In genomic region chr7:17371656-17372524, GRCh38 we compare ENCODE assay signal across 11 cellular contexts.
DNase-seq lines count a peak whose midpoint lies in the region; ATAC-seq, FAIRE-seq and TF ChIP-seq lines count a peak whose summit lies in the region.
"Had no signal": no experiment of that assay in that cellular context is flagged by ENCODE, and none has a peak within 500 bp of the region (broad histone marks: within the 10 kb centered on the region; RNA-seq: fewer than 3 reads in every experiment).

No MANE protein-coding gene starts in this region.

- no peak for FAIRE-seq in HepG2 (lab: Jason Lieb, UNC)

- H3K9me3 ChIP-seq in body of pancreas (no peaks in the 10 kb centered on the region), HepG2 (ENCODE audit: low read length) (no peaks in the 10 kb centered on the region)

- TF ChIP-seq CTCF in body of pancreas (IDR thresholded peaks at IDR 0.05) (no peak), HepG2 (CRISPR knock-in tag; IDR thresholded peaks at IDR 0.05) (no peak), WTC11 (IDR thresholded peaks at IDR 0.05) (no peak), endothelial cell (IDR thresholded peaks at IDR 0.05; ENCODE audit: unreplicated experiment) (no peak)

- H3K9me3 Mint-ChIP-seq in WTC11 (no peaks in the 10 kb centered on the region), endothelial cell (ENCODE audit: unreplicated experiment) (no peaks in the 10 kb centered on the region)
- H3K9me3 Mint-ChIP-seq: brain; CD4-positive, alpha-beta T cell had no signal

- no peak overlapping the region for H3K4me2 ChIP-seq in HepG2 (ENCODE audit: low read depth, low read length)
- H3K4me2 ChIP-seq: KMS-11 had no signal

- POLR2A ChIA-PET in HepG2 (lab: Yijun Ruan, JAX), result no interaction called here
- POLR2A ChIA-PET in WTC11 (lab: Charles Lee), result no interaction called here

- no TSS peak for BruUV-seq in HepG2 (replicated peaks; lab: Mats Ljungman, UMichigan)

- no peaks in the 10 kb centered on the region for H3K27me3 Mint-ChIP-seq in WTC11 (ENCODE audit: low read depth)
- H3K27me3 Mint-ChIP-seq in endothelial cell (ENCODE audit: unreplicated experiment), result no peaks in the 10 kb centered on the region
- H3K27me3 Mint-ChIP-seq: brain; CD4-positive, alpha-beta T cell had no signal

- peaks cover 6% of the 10 kb centered on the region; the same call in 1 of the 2 replicates for H3K4me1 Mint-ChIP-seq in WTC11
- H3K4me1 Mint-ChIP-seq in endothelial cell (ENCODE audit: unreplicated experiment), result peaks cover 2% of the 10 kb centered on the region

- H4K20me1 ChIP-seq in HepG2 (ENCODE audit: insufficient read depth, low read length), result no peaks in the 10 kb centered on the region

- CTCF ChIA-PET in HepG2 (lab: Yijun Ruan, JAX; ENCODE audit: low intra/inter-chr PET ratio, low total read pairs) (no interaction called here), WTC11 (lab: Charles Lee) (no interaction called here)

- no peaks in the 10 kb centered on the region for H3K79me2 ChIP-seq in HepG2 (ENCODE audit: insufficient read depth, low read length)

- no peak for TF ChIP-seq POLR2A in body of pancreas (IDR thresholded peaks at IDR 0.05)
- TF ChIP-seq POLR2A in HepG2 (IDR thresholded peaks at IDR 0.05; ENCODE audit: insufficient read depth in 1 of 2, low read depth in 2 of 2, low read length in 2 of 2), result no peak

- H3K36me3 Mint-ChIP-seq in WTC11 (no peaks in the 10 kb centered on the region), endothelial cell (ENCODE audit: low read depth, unreplicated experiment) (no peaks in the 10 kb centered on the region)
- H3K36me3 Mint-ChIP-seq: brain had no signal

- H3K27ac Mint-ChIP-seq in WTC11 (no peak overlapping the region), endothelial cell (ENCODE audit: unreplicated experiment) (no peak overlapping the region)
- H3K27ac Mint-ChIP-seq: CD4-positive, alpha-beta T cell had no signal

- intact Hi-C loops in left ventricle myocardium superior (cut with micrococcal nuclease), result no loop called here
- intact Hi-C loops in Right ventricle myocardium superior (cut with DNase I), result no loop called here
- intact Hi-C loops in body of pancreas (cut with DNase I), result no loop called here
- intact Hi-C loops in HepG2 (cut with micrococcal nuclease; ENCODE audit: unreplicated experiment), result no loop called here

- 55 to 61% methylated on average over 3 of the region's 3 CpGs for WGBS in body of pancreas, 2 donors
- WGBS in HepG2 (ENCODE audit: low lambda C conversion rate), result 20% methylated on average over 3 of the region's 3 CpGs

- no peak for DNase-seq in left ventricle myocardium superior
- DNase-seq in Right ventricle myocardium superior, result no peak
- no peak for DNase-seq in body of pancreas
- DNase-seq in HepG2 (ENCODE audit: low spot score), result peak; percentile 17
- no peak for DNase-seq in WTC11 (ENCODE audit: low spot score)
- no peak for DNase-seq in endothelial cell (ENCODE audit: low spot score)
- no peak for DNase-seq in stimulated activated naive CD8-positive, alpha-beta T cell treated with anti-CD3 and anti-CD28 coated beads, Interleukin-15, Interleukin-2, amounts not matched to agents 100 U/mL and 50 U/mL, for 24 hours
- DNase-seq: CD4-positive, alpha-beta T cell had no signal

- H3K36me3 ChIP-seq in body of pancreas (replicated peaks in 1 of 2; ENCODE audit: insufficient read depth in 1 of 2, low read depth in 2 of 2), result no peaks in the 10 kb centered on the region
- no peaks in the 10 kb centered on the region for H3K36me3 ChIP-seq in HepG2 (replicated peaks in 1 of 2; ENCODE audit: control insufficient read depth in 1 of 2, insufficient read depth in 2 of 2, low read length in 2 of 2)

- ATAC-seq in left ventricle myocardium superior (peak; percentile 39), Right ventricle myocardium superior (ENCODE audit: poor library complexity) (no peak), body of pancreas (peak; percentile 33), HepG2 (no peak), GM21423 (IDR thresholded peaks at IDR 0.05; ENCODE audit: unreplicated experiment) (no peak), WTC11 (no peak)
- ATAC-seq in stimulated activated naive CD8-positive, alpha-beta T cell treated with anti-CD3 and anti-CD28 coated beads, Interleukin-15, Interleukin-2, amounts not matched to agents 100 U/mL and 50 U/mL, for 24 hours, result no peak

- no peak for TF ChIP-seq RAD21 in HepG2 (CRISPR knock-in tag; IDR thresholded peaks at IDR 0.05)

- no peak overlapping the region for H2AFZ ChIP-seq in HepG2 (ENCODE audit: low read length)

- in situ Hi-C loops in HepG2 (cut with HindIII; ENCODE audit: extremely low pct_ligation_motif_present, low pct_unique_long_range_greater_than_20kb), result no loop called here

- peaks cover 13% of the 10 kb centered on the region for H3K4me1 ChIP-seq in body of pancreas
- H3K4me1 ChIP-seq in HepG2 (ENCODE audit: insufficient read depth, low read length), result no peaks in the 10 kb centered on the region

- H3K27me3 ChIP-seq in body of pancreas (no peaks in the 10 kb centered on the region), HepG2 (ENCODE audit: control insufficient read depth in 1 of 2, insufficient read depth in 2 of 2, low read length in 2 of 2) (no peaks in the 10 kb centered on the region)

- H3K4me3 Mint-ChIP-seq in WTC11 (no peak overlapping the region), endothelial cell (ENCODE audit: unreplicated experiment) (no peak overlapping the region)
- H3K4me3 Mint-ChIP-seq: brain; CD4-positive, alpha-beta T cell had no signal

- H3K9ac ChIP-seq in HepG2 (ENCODE audit: insufficient read depth, low read depth, low read length), result no peak overlapping the region
- H3K9ac ChIP-seq: KMS-11 had no signal

- TF ChIP-seq EP300 in HepG2 (IDR thresholded peaks at IDR 0.05; ENCODE audit: low read depth in 2 of 2, low read length in 2 of 2) (no peak), HepG2 (CRISPR knock-in tag; IDR thresholded peaks at IDR 0.05; ENCODE audit: borderline replicate concordance) (no peak)

- no peak overlapping the region for H3K4me3 ChIP-seq in body of pancreas
- H3K4me3 ChIP-seq in HepG2 (replicated peaks in 1 of 3; ENCODE audit: insufficient read depth in 1 of 3, low read depth in 2 of 3, low read length in 3 of 3), result no peak overlapping the region

- H3K27ac ChIP-seq in body of pancreas (no peak overlapping the region), HepG2 (ENCODE audit: extremely low read length, insufficient read depth, low read length) (no peak overlapping the region)
- H3K27ac ChIP-seq: KMS-11 had no signal

TF ChIP-seq in HepG2, 621 proteins besides CTCF, POLR2A, EP300 and RAD21 (continues in another document):
- TF ChIP-seq ZNF629 (CRISPR knock-in tag; conservative IDR thresholded peaks at IDR 0.05) (no peak), ZNF350 (CRISPR knock-in tag; IDR thresholded peaks at IDR 0.05; ENCODE audit: borderline replicate concordance, low read depth) (no peak), XBP1 (CRISPR knock-in tag; IDR thresholded peaks at IDR 0.05) (no peak), CREB1 (IDR thresholded peaks at IDR 0.05) (peak; percentile 48), CREB1 (CRISPR knock-in tag; IDR thresholded peaks at IDR 0.05) (no peak), MYPOP (CRISPR knock-in tag; IDR thresholded peaks at IDR 0.05) (no peak)

TF ChIP-seq in WTC11, 78 proteins besides CTCF, POLR2A, EP300 and RAD21 (continues in another document):
- TF ChIP-seq TP53 (CRISPR knock-in tag; IDR thresholded peaks at IDR 0.05) (no peak), ZSCAN18 (CRISPR knock-in tag; IDR thresholded peaks at IDR 0.05) (no peak), PRRX2 (CRISPR knock-in tag; IDR thresholded peaks at IDR 0.05) (no peak), PRDM15 (CRISPR knock-in tag; IDR thresholded peaks at IDR 0.05) (no peak), ZNF416 (CRISPR knock-in tag; IDR thresholded peaks at IDR 0.05) (no peak)

Comparison
In these comparisons a context has a peak if more than half of its experiments do, and no peak if none do; other contexts are left out.
1. ATAC-seq: peak in left ventricle myocardium superior (single experiment) and body of pancreas (single experiment); none in Right ventricle myocardium superior (single experiment), HepG2 (single experiment), GM21423 (single experiment), WTC11 (single experiment) and stimulated activated naive CD8-positive, alpha-beta T cell treated with anti-CD3 and anti-CD28 coated beads, Interleukin-15, Interleukin-2, amounts not matched to agents 100 U/mL and 50 U/mL, for 24 hours (single experiment).